20 cellular contexts compared by ENCODE assay signal in genomic region chr16:58508671-58509251, GRCh38. TPM values are rescaled to one million over a fixed set of nuclear protein-coding genes. Genes with fewer than 3 reads are reported as not detected.
DNase-seq lines count a peak whose midpoint lies in the region; ATAC-seq and TF ChIP-seq lines count a peak whose summit lies in the region.
"Had no signal": no experiment of that assay in that cellular context is flagged by ENCODE, and none has a peak within 500 bp of the region (broad histone marks: within the 10 kb centered on the region; RNA-seq: fewer than 3 reads in every experiment).

No MANE protein-coding gene starts in this region.

- H3K27ac Mint-ChIP-seq in osteocyte (ENCODE audit: unreplicated experiment) (no peak overlapping the region), type B pancreatic cell (no peak overlapping the region)
- H3K27ac Mint-ChIP-seq: CD4-positive, alpha-beta memory T cell had no signal

- TF ChIP-seq CTCF in osteocyte (IDR thresholded peaks at IDR 0.05), result no peak
- TF ChIP-seq CTCF in type B pancreatic cell (conservative IDR thresholded peaks at IDR 0.05), result no peak

- H3K4me1 Mint-ChIP-seq in osteocyte (ENCODE audit: unreplicated experiment) (no peaks in the 10 kb centered on the region), type B pancreatic cell (ENCODE audit: unreplicated experiment) (peaks cover under 1% of the 10 kb centered on the region)

- no peaks in the 10 kb centered on the region for H3K9me3 Mint-ChIP-seq in osteocyte (ENCODE audit: unreplicated experiment)
- H3K9me3 Mint-ChIP-seq in type B pancreatic cell, result no peaks in the 10 kb centered on the region
- H3K9me3 Mint-ChIP-seq: CD4-positive, alpha-beta memory T cell had no signal

- H3K27me3 Mint-ChIP-seq in osteocyte (ENCODE audit: unreplicated experiment), result no peaks in the 10 kb centered on the region
- H3K27me3 Mint-ChIP-seq in type B pancreatic cell, result no peaks in the 10 kb centered on the region
- H3K27me3 Mint-ChIP-seq: CD4-positive, alpha-beta memory T cell had no signal

- peak; percentile 17 for DNase-seq in Right ventricle myocardium inferior (ENCODE audit: missing footprints)
- no peak for DNase-seq in left ventricle myocardium superior
- DNase-seq in islet precursor cell, result peak; percentile 49
- peak; percentile 76 for DNase-seq in osteocyte (ENCODE audit: extremely low spot score, unreplicated experiment)
- no peak for DNase-seq in type B pancreatic cell (ENCODE audit: extremely low spot score, unreplicated experiment)
- DNase-seq: DMS 273 treated with DMSO at 0.1 percent for 48 hours, DMS79 treated with DMSO at 0.1 percent for 48 hours, H7, Kasumi-1, MG63, NCI-H1417, NCI-H1694 treated with DMSO at 0.1 percent for 48 hours, NCI-H2081 treated with DMSO at 0.1 percent for 48 hours, NCI-H2171 treated with DMSO at 0.1 percent for 48 hours, NCI-H446, NCI-H526, OCI-M1 had no signal

- H3K4me3 Mint-ChIP-seq in osteocyte (ENCODE audit: unreplicated experiment) (no peak overlapping the region), type B pancreatic cell (no peak overlapping the region)
- H3K4me3 Mint-ChIP-seq: CD4-positive, alpha-beta memory T cell had no signal

- no peaks in the 10 kb centered on the region for H3K36me3 Mint-ChIP-seq in osteocyte (ENCODE audit: unreplicated experiment)
- H3K36me3 Mint-ChIP-seq in type B pancreatic cell, result no peaks in the 10 kb centered on the region
- H3K36me3 Mint-ChIP-seq: CD4-positive, alpha-beta memory T cell had no signal

- ATAC-seq in Right ventricle myocardium inferior, result no peak
- no peak for ATAC-seq in left ventricle myocardium superior
- no peak for ATAC-seq in HG02938 (IDR thresholded peaks at IDR 0.05; ENCODE audit: unreplicated experiment)
- no peak for ATAC-seq in HG03039 (IDR thresholded peaks at IDR 0.05; ENCODE audit: unreplicated experiment)

- intact Hi-C loops in Right ventricle myocardium inferior (cut with DNase I) (no loop called here), left ventricle myocardium superior (cut with micrococcal nuclease) (no loop called here)

RNA-seq across cellular contexts. Expression of gene SETD6, which starts 6.6 kb away (rescaled TPM):
- total RNA-seq in Right ventricle myocardium inferior (13.0 TPM), left ventricle myocardium superior (15.3 TPM), osteocyte (17.3 and 19.9 TPM in 2 replicates), type B pancreatic cell (ENCODE audit: low replicate concordance) (32.6 and 36.5 TPM in 2 replicates)

RNA-seq across cellular contexts. Expression of gene NDRG4, which starts 8.8 kb away (rescaled TPM):
- total RNA-seq in Right ventricle myocardium inferior, result 337 TPM
- total RNA-seq in left ventricle myocardium superior, result 580 TPM
- total RNA-seq in osteocyte, result 10.5 and 13.1 TPM in 2 replicates
- 23.7 and 42.9 TPM in 2 replicates for total RNA-seq in type B pancreatic cell (ENCODE audit: low replicate concordance)

Comparison
In these comparisons a context has a peak if more than half of its experiments do, and no peak if none do; other contexts are left out.
1. DNase-seq: peak in Right ventricle myocardium inferior (single experiment), islet precursor cell (single experiment) and osteocyte (single experiment); none in left ventricle myocardium superior (single experiment) and type B pancreatic cell (single experiment).